ENCODE assay signal across 8 cellular contexts in the genomic region with DNA sequence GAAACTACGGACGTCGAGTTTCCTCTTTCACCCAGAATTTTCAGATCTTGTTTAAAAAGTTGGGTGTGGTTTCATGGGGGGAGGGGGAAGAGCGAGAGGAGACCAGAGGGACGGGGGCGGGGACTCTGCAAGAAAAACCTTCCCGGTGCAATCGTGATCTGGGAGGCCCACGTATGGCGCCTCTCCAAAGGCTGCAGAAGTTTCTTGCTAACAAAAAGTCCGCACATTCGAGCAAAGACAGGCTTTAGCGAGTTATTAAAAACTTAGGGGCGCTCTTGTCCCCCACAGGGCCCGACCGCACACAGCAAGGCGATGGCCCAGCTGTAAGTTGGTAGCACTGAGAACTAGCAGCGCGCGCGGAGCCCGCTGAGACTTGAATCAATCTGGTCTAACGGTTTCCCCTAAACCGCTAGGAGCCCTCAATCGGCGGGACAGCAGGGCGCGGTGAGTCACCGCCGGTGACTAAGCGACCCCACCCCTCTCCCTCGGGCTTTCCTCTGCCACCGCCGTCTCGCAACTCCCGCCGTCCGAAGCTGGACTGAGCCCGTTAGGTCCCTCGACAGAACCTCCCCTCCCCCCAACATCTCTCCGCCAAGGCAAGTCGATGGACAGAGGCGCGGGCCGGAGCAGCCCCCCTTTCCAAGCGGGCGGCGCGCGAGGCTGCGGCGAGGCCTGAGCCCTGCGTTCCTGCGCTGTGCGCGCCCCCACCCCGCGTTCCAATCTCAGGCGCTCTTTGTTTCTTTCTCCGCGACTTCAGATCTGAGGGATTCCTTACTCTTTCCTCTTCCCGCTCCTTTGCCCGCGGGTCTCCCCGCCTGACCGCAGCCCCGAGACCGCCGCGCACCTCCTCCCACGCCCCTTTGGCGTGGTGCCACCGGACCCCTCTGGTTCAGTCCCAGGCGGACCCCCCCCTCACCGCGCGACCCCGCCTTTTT. TPM values are rescaled to one million over a fixed set of nuclear protein-coding genes. Genes with fewer than 3 reads are reported as not detected.
DNase-seq lines count a peak whose midpoint lies in the region; ATAC-seq and TF ChIP-seq lines count a peak whose summit lies in the region.

VIM (plus strand) TSS at position 161 of the 935 bp plus-strand sequence. CDS start 1,182 bp downstream, outside the sequence.

- H3K27me3 Mint-ChIP-seq in immature natural killer cell (ENCODE audit: low read depth in 3 of 3): peaks cover 27 to 35% (median 27%) of the 10 kb centered on the region in 3 donors

- H2BK5ac ChIP-seq in IMR-90 (ENCODE audit: low read depth, low read length, poor library complexity, severe bottlenecking): peak within 1 kb of the TSS; percentile 97

- H3K9ac ChIP-seq in IMR-90 (ENCODE audit: low read depth, low read length): peak within 1 kb of the TSS; percentile 90

- H3K27ac ChIP-seq in IMR-90 (ENCODE audit: insufficient read depth, low read length): peak within 1 kb of the TSS; percentile 97
- peak within 1 kb of the TSS; percentile 93 to 99 for H3K27ac ChIP-seq in breast epithelium
- H3K27ac ChIP-seq in spleen: peak within 1 kb of the TSS; percentile 93 to 100 (median 99)

- ATAC-seq in GM21526 (IDR thresholded peaks at IDR 0.05; ENCODE audit: low FRiP score, unreplicated experiment) (peak; percentile 38), IMR-90 (ENCODE audit: low read depth) (peak; percentile 57)

- peaks cover 29% of the 10 kb centered on the region for H3K36me3 ChIP-seq in IMR-90 (ENCODE audit: control insufficient read depth, insufficient read depth, low read length)
- no peaks in the 10 kb centered on the region for H3K36me3 ChIP-seq in breast epithelium
- H3K36me3 ChIP-seq in spleen: peaks cover 0 to 31% (median 24%) of the 10 kb centered on the region in 6 donors

- H3K4me1 Mint-ChIP-seq in immature natural killer cell: peaks cover 38 to 49% of the 10 kb centered on the region in 2 donors

- H2BK20ac ChIP-seq in IMR-90 (ENCODE audit: low read depth, low read length): peak within 1 kb of the TSS; percentile 88

- H4K20me1 ChIP-seq in IMR-90 (ENCODE audit: insufficient read depth, low read length): peaks cover 42% of the 10 kb centered on the region

- TF ChIP-seq CTCF in IMR-90 (conservative IDR thresholded peaks at IDR 0.05; ENCODE audit: low read depth, low read length) (peak; percentile 14; the same call in 1 of the 2 replicates), WI38 (IDR thresholded peaks at IDR 0.05; ENCODE audit: low read depth, low read length) (no peak), breast epithelium (IDR thresholded peaks at IDR 0.05) (peak in 2 of 3 donors; percentile 4 to 29), spleen (IDR thresholded peaks at IDR 0.05 in 8 of 11, conservative IDR thresholded peaks at IDR 0.05 in 3 of 11) (peak in 2 of 11 experiments; percentile 8 to 31)

- dilution Hi-C loops in IMR-90 (cut with HindIII; ENCODE audit: low sequenced_read_pairs, unreplicated experiment): no loop called here

- intact Hi-C loops in IMR-90 (cut with micrococcal nuclease): loop anchor here (1.0 to 5.0 kb wide), 9 partner anchors 14 to 386 kb away; partner anchors contain the start of gene TRDMT1
- intact Hi-C loops in breast epithelium (cut with DNase I; ENCODE audit: low total_unique reads): no loop called here
- intact Hi-C loops in spleen (cut with DNase I; ENCODE audit: low total_unique reads): no loop called here

- H3K79me1 ChIP-seq in IMR-90 (ENCODE audit: low read depth in 1 of 2, low read length in 2 of 2): peaks cover 24 to 41% of the 10 kb centered on the region in 2 experiments

- H3K36me3 Mint-ChIP-seq in immature natural killer cell: peaks cover 0 to 5% (median 0%) of the 10 kb centered on the region in 3 donors

- H4K91ac ChIP-seq in IMR-90 (ENCODE audit: insufficient read depth, low read depth, low read length): peak within 1 kb of the TSS; percentile 86

- H3K4me1 ChIP-seq in IMR-90 (ENCODE audit: control insufficient read depth, insufficient read depth, low read length) (peaks cover 11% of the 10 kb centered on the region), breast epithelium (peaks cover 3% of the 10 kb centered on the region in 2 donors), spleen (peaks cover 13 to 60% (median 50%) of the 10 kb centered on the region in 6 donors)

- H3K4me3 ChIP-seq in IMR-90 (ENCODE audit: insufficient read depth, low read depth, low read length) (peak within 1 kb of the TSS; percentile 87), WI38 (ENCODE audit: low read depth, low read length) (peak within 1 kb of the TSS; percentile 97), breast epithelium (peak within 1 kb of the TSS; percentile 82 to 97 (median 90)), spleen (peak within 1 kb of the TSS; percentile 93 to 99 (median 96))

- peak within 1 kb of the TSS; percentile 95 for H2AK9ac ChIP-seq in IMR-90 (replicated peaks; ENCODE audit: low read depth, low read length, poor library complexity)

- peak within 1 kb of the TSS; percentile 98 for H4K5ac ChIP-seq in IMR-90 (ENCODE audit: low read depth, low read length)

- H3K23ac ChIP-seq in IMR-90 (ENCODE audit: low read depth, low read length): peak within 1 kb of the TSS; percentile 91

- H3K9me3 ChIP-seq in IMR-90 (ENCODE audit: control insufficient read depth, insufficient read depth, low read length): no peaks in the 10 kb centered on the region
- H3K9me3 ChIP-seq in breast epithelium: no peaks in the 10 kb centered on the region
- no peaks in the 10 kb centered on the region for H3K9me3 ChIP-seq in spleen

- peak within 1 kb of the TSS; percentile 93 for H2BK120ac ChIP-seq in IMR-90 (ENCODE audit: low read depth, low read length)

- H3K4me2 ChIP-seq in IMR-90 (ENCODE audit: low read depth, low read length): peak within 1 kb of the TSS; percentile 97

- TF ChIP-seq POLR2A in IMR-90 (IDR thresholded peaks at IDR 0.05; ENCODE audit: low read depth, low read length) (peak; percentile 68), breast epithelium (IDR thresholded peaks at IDR 0.05) (no peak), spleen (IDR thresholded peaks at IDR 0.05) (peak in 1 of 3 donors; percentile 58)

- H2AK5ac ChIP-seq in IMR-90 (ENCODE audit: low read depth, low read length): peak within 1 kb of the TSS; percentile 91

- DNase-seq in D341Med (ENCODE audit: low spot score) (peak; percentile 62), IMR-90 (peak; percentile 96), breast epithelium (ENCODE audit: low spot score in 2 of 2) (peak; percentile 71 to 76), immature natural killer cell (peak; percentile 74 to 78 (median 77)), spleen (peak; percentile 95), NCI-H510A (lab: John Stamatoyannopoulos, UW) (no peak)

- in situ Hi-C loops in IMR-90 (cut with MboI; ENCODE audit: low sequenced_read_pairs): loop anchor here (5.0 kb wide), 1 partner anchor 201 kb away; no protein-coding TSS in a partner anchor

- H3K18ac ChIP-seq in IMR-90 (ENCODE audit: low read depth, low read length): peak within 1 kb of the TSS; percentile 92

- H3K9me3 Mint-ChIP-seq in immature natural killer cell: no peaks in the 10 kb centered on the region

- WGBS in IMR-90 (ENCODE audit: extremely low coverage in 2 of 2, insufficient read length in 1 of 2), 2 experiments: 2% methylated on average over 22 of the region's 78 CpGs; no CpG with 5 or more reads in 1 of the 2 experiments
- WGBS in spleen, 5 donors: 0 to 1% (median 0%) methylated on average over 67 to 78 of the region's 78 CpGs

- peak within 1 kb of the TSS; percentile 84 to 98 (median 96) for H3K27ac Mint-ChIP-seq in immature natural killer cell

- no TSS peak for BruUV-seq in IMR-90 (replicated peaks; lab: Mats Ljungman, UMichigan)

- peak within 1 kb of the TSS; percentile 93 for H3K4ac ChIP-seq in IMR-90 (ENCODE audit: low read depth, low read length)

- H2BK15ac ChIP-seq in IMR-90 (ENCODE audit: low read depth, low read length): peak within 1 kb of the TSS; percentile 97; the same call in 2 of the 3 replicates

- POLR2A ChIA-PET in IMR-90 (lab: Charles Lee; ENCODE audit: unreplicated experiment): interaction anchor here (0.6 to 3.5 kb wide), 7 partner anchors 13 to 260 kb away, joined by 3 to 25 read pairs (median 3); no protein-coding TSS in a partner anchor

- peak within 1 kb of the TSS; percentile 81 for H2AFZ ChIP-seq in IMR-90 (replicated peaks; ENCODE audit: low read length, poor library complexity)

- H3K14ac ChIP-seq in IMR-90 (replicated peaks; ENCODE audit: low read depth, low read length): peak within 1 kb of the TSS; percentile 93

- no peaks in the 10 kb centered on the region for H3K27me3 ChIP-seq in IMR-90 (ENCODE audit: control insufficient read depth, insufficient read depth, low read length)
- no peaks in the 10 kb centered on the region for H3K27me3 ChIP-seq in breast epithelium
- H3K27me3 ChIP-seq in spleen (replicated peaks in 1 of 7): no peaks in the 10 kb centered on the region

- H4K8ac ChIP-seq in IMR-90 (ENCODE audit: low read depth in 2 of 2, low read length in 2 of 2): peak within 1 kb of the TSS; percentile 80 to 84

- TF ChIP-seq RAD21 in IMR-90 (IDR thresholded peaks at IDR 0.05; ENCODE audit: low read length): peak; percentile 44; the same call in 1 of the 2 replicates

- H3K56ac ChIP-seq in IMR-90 (ENCODE audit: extremely low read depth, insufficient read depth, low read length): peak within 1 kb of the TSS; percentile 92

- peaks cover 15% of the 10 kb centered on the region for H3K9me1 ChIP-seq in IMR-90 (ENCODE audit: insufficient read depth, low read length)

- H3K4me3 Mint-ChIP-seq in immature natural killer cell: peak within 1 kb of the TSS; percentile 86 to 94 (median 92)

- CTCF ChIA-PET in IMR-90 (lab: Yijun Ruan, JAX): interaction anchor here (0.5 to 1.4 kb wide), 2 partner anchors 22 to 108 kb away, joined by 3 to 4 read pairs; no protein-coding TSS in a partner anchor

TF ChIP-seq in IMR-90, 13 proteins besides CTCF, POLR2A, EP300 and RAD21 (continues in another document):
- TF ChIP-seq MAZ (IDR thresholded peaks at IDR 0.05; ENCODE audit: borderline replicate concordance, low read depth, low read length) (peak; percentile 79), BHLHE40 (IDR thresholded peaks at IDR 0.05; ENCODE audit: low read depth, low read length) (peak; percentile 56), SMC3 (IDR thresholded peaks at IDR 0.05; ENCODE audit: low read depth, low read length) (0 out of 2 replicates have a peak, but pooled peaks have one; percentile 11)

RNA-seq across cellular contexts. Expression of gene VIM, which starts in this region (rescaled TPM):
- total RNA-seq in IMR-90 (2012; rRNA removed) (6,409 and 6,735 TPM in 2 replicates), breast epithelium (1,000 to 10,000 TPM; 1,431 to 8,681 (median 2,067) TPM), spleen (1,000 to 10,000 TPM; 1,061 to 2,377 (median 1,594) TPM)
- polyA plus RNA-seq in IMR-90 (2012; rRNA removed) (4,502 and 5,313 TPM in 2 replicates), immature natural killer cell (100 to 1,000 TPM in 2 of 3 donors, 10 to 100 TPM in 1; 61.5 to 183 (median 142) TPM), spleen (100 to 1,000 TPM; 510 to 672 (median 660) TPM)
- 3,296 and 6,454 TPM in 2 replicates for polyA plus RNA-seq in IMR-90 (2012; cell fraction: cytosol; rRNA removed)
- polyA plus RNA-seq in IMR-90 (2012; cell fraction: nucleus; rRNA removed; ENCODE audit: low replicate concordance): 3,181 and 7,305 TPM in 2 replicates
